18 cellular contexts compared by ENCODE assay signal in the genomic region with DNA sequence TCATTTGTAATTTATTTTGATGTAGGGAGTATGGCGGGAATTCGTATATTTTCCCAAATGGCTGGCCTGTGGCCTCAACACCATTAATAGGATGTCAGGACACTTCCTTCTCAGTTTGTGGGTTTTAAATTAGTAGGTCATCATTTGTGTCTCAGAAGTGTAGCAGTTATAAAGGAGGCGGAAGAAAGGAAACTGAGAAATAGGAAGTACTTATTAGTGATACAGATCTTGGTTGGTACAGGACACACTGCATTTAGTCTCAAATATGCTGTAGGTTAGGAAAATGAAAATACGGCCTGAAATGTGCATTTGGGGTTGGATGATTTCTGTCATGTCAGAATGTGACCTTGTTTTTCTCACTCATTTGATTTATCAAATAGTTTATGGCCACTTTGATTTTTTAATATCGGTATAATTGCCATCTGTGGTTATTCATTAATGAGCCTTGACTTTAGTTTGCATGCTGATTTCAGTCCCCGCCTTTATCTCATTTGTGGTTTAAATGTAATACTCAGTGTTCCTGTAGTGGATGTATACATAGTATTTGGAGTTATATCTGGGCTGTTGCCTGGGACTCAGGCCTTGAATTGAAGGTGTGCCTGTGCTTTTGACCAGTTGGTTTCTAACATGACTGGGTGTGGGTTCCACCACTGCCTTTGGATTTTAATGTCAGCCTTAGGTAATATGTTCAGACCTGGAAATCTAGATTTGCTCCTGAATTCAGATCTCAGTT. TPM values are rescaled to one million over a fixed set of nuclear protein-coding genes. Genes with fewer than 3 reads are reported as not detected.
DNase-seq lines count a peak whose midpoint lies in the region; ATAC-seq and TF ChIP-seq lines count a peak whose summit lies in the region.
"Had no signal": no experiment of that assay in that cellular context is flagged by ENCODE, and none has a peak within 500 bp of the region (broad histone marks: within the 10 kb centered on the region; RNA-seq: fewer than 3 reads in every experiment).

No MANE protein-coding gene starts in this region.

- intact Hi-C loops in PC-3 (cut with micrococcal nuclease) (loop anchor here (2.0 kb wide), 1 partner anchor 27 kb away; no protein-coding TSS in a partner anchor), left colon (cut with DNase I, micrococcal nuclease) (no loop called here)

- CTCF ChIA-PET in PC-3 (lab: Charles Lee), result no interaction called here
- CTCF ChIA-PET in activated CD8-positive, alpha-beta memory T cell treated with anti-CD3 and anti-CD28 coated beads, Interleukin-2, amount 10 ng/mL, durations not matched to agents 7 days and 5 days (lab: Charles Lee), result no interaction called here

- H3K4me3 ChIP-seq in GM12865 (ENCODE audit: low read depth, low read length), result no peak overlapping the region
- peak overlapping the region; percentile 2; the same call in 1 of the 2 replicates for H3K4me3 ChIP-seq in PC-3 (ENCODE audit: low read length)
- H3K4me3 ChIP-seq: colonic mucosa, lower lobe of right lung, skin epidermis had no signal

- no peaks in the 10 kb centered on the region for H3K9me3 ChIP-seq in PC-3 (ENCODE audit: low read length)
- H3K9me3 ChIP-seq: colonic mucosa, lower lobe of right lung, neutrophil had no signal

- H3K36me3 ChIP-seq in PC-3 (ENCODE audit: low read depth, low read length), result peaks cover 34% of the 10 kb centered on the region

- TF ChIP-seq CTCF in GM12865 (IDR thresholded peaks at IDR 0.05; ENCODE audit: insufficient read depth, low read depth, low read length, missing control alignments), result no peak
- TF ChIP-seq CTCF in PC-3 (conservative IDR thresholded peaks at IDR 0.05; ENCODE audit: low read depth, low read length), result no peak

- ATAC-seq in GM21723 (IDR thresholded peaks at IDR 0.05; ENCODE audit: unreplicated experiment), result peak; percentile 45
- peak; percentile 21 for ATAC-seq in PC-3
- ATAC-seq in left colon, result peak; percentile 28
- no peak for ATAC-seq in activated CD8-positive, alpha-beta memory T cell treated with anti-CD3 and anti-CD28 coated beads, Interleukin-2, amount 10 ng/mL, durations not matched to agents 7 days and 5 days
- no peak for ATAC-seq in GM21528 (IDR thresholded peaks at IDR 0.05; ENCODE audit: low FRiP score, unreplicated experiment)
- no peak for ATAC-seq in HG02970 (IDR thresholded peaks at IDR 0.05; ENCODE audit: low FRiP score, unreplicated experiment)
- ATAC-seq: lower lobe of right lung, WTC11 had no signal

- H2AFZ ChIP-seq in PC-3 (ENCODE audit: low read length), result no peak overlapping the region

- no peak overlapping the region for H3K9ac ChIP-seq in PC-3 (ENCODE audit: low read length)

- DNase-seq in GM12865 (ENCODE audit: low read depth), result peak; percentile 17
- DNase-seq in PC-3, result peak; percentile 4
- no peak for DNase-seq in left colon
- DNase-seq in activated CD8-positive, alpha-beta memory T cell treated with anti-CD3 and anti-CD28 coated beads, Interleukin-2, amount 10 ng/mL, durations not matched to agents 7 days and 5 days, result no peak
- DNase-seq in activated T-cell treated with anti-CD3 and anti-CD28 coated beads, Interleukin-2, amount 50 U/mL, for 48 hours, result no peak
- DNase-seq: amygdala; CD8-positive, alpha-beta memory T cell; colonic mucosa; KBM-7; lower lobe of right lung; NCI-H2029 treated with DMSO at 0.1 percent for 48 hours; substantia nigra had no signal

- H3K27me3 ChIP-seq in PC-3 (ENCODE audit: low read length), result no peaks in the 10 kb centered on the region
- H3K27me3 ChIP-seq: colonic mucosa, neutrophil had no signal

- H3K4me2 ChIP-seq in PC-3 (ENCODE audit: low read length), result peak overlapping the region; percentile 66

- no peaks in the 10 kb centered on the region for H3K27me3 Mint-ChIP-seq in activated CD8-positive, alpha-beta memory T cell treated with anti-CD3 and anti-CD28 coated beads, Interleukin-2, amount 10 ng/mL, durations not matched to agents 7 days and 5 days
- H3K27me3 Mint-ChIP-seq: CD8-positive, alpha-beta memory T cell had no signal

- POLR2A ChIA-PET in PC-3 (lab: Charles Lee; ENCODE audit: unreplicated experiment), result no interaction called here

- H3K9me3 Mint-ChIP-seq in activated CD8-positive, alpha-beta memory T cell treated with anti-CD3 and anti-CD28 coated beads, Interleukin-2, amount 10 ng/mL, durations not matched to agents 7 days and 5 days (ENCODE audit: low read depth), result no peaks in the 10 kb centered on the region
- H3K9me3 Mint-ChIP-seq: CD8-positive, alpha-beta memory T cell; WTC11 had no signal

- peaks cover 10% of the 10 kb centered on the region for H3K4me1 Mint-ChIP-seq in activated CD8-positive, alpha-beta memory T cell treated with anti-CD3 and anti-CD28 coated beads, Interleukin-2, amount 10 ng/mL, durations not matched to agents 7 days and 5 days
- H3K4me1 Mint-ChIP-seq: WTC11 had no signal

- peak overlapping the region; percentile 48 for H3K27ac ChIP-seq in PC-3 (ENCODE audit: low read length)
- H3K27ac ChIP-seq: colonic mucosa, lower lobe of right lung, neutrophil, skin epidermis had no signal

- BruUV-seq in PC-3 (replicated peaks; lab: Mats Ljungman, UMichigan), result no TSS peak

- H3K36me3 Mint-ChIP-seq in activated CD8-positive, alpha-beta memory T cell treated with anti-CD3 and anti-CD28 coated beads, Interleukin-2, amount 10 ng/mL, durations not matched to agents 7 days and 5 days, result peaks cover 72% of the 10 kb centered on the region

- H3K4me3 Mint-ChIP-seq in activated CD8-positive, alpha-beta memory T cell treated with anti-CD3 and anti-CD28 coated beads, Interleukin-2, amount 10 ng/mL, durations not matched to agents 7 days and 5 days, result no peak overlapping the region
- H3K4me3 Mint-ChIP-seq: CD8-positive, alpha-beta memory T cell; WTC11 had no signal

- H3K79me2 ChIP-seq in PC-3 (ENCODE audit: low read length), result no peaks in the 10 kb centered on the region; the same call in 1 of the 2 replicates

- H3K4me1 ChIP-seq in PC-3 (ENCODE audit: insufficient read depth, low read length), result peaks cover 18% of the 10 kb centered on the region

- H3K9me2 ChIP-seq in PC-3 (replicated peaks; ENCODE audit: low read length), result no peaks in the 10 kb centered on the region

- no peaks in the 10 kb centered on the region for H4K20me1 ChIP-seq in PC-3 (ENCODE audit: low read length)

- no peak overlapping the region for H3K27ac Mint-ChIP-seq in activated CD8-positive, alpha-beta memory T cell treated with anti-CD3 and anti-CD28 coated beads, Interleukin-2, amount 10 ng/mL, durations not matched to agents 7 days and 5 days
- H3K27ac Mint-ChIP-seq: WTC11 had no signal

- no peaks in the 10 kb centered on the region for H3F3A ChIP-seq in PC-3 (ENCODE audit: low read length, unreplicated experiment)

RNA-seq across cellular contexts. Expression of gene ZCCHC2, which starts 31.4 kb away (rescaled TPM):
- total RNA-seq in PC-3 (2014; rRNA removed), result 17.3 and 24.9 TPM in 2 replicates
- 10 to 100 TPM; 20.2 to 23.5 TPM for total RNA-seq in left colon
- total RNA-seq in activated CD8-positive, alpha-beta memory T cell treated with anti-CD3 and anti-CD28 coated beads, Interleukin-2, amount 10 ng/mL, durations not matched to agents 7 days and 5 days, result 10 to 100 TPM; 45.7 to 71.8 TPM

Comparison
In these comparisons a context has a peak if more than half of its experiments do, and no peak if none do; other contexts are left out.
1. DNase-seq: peak in GM12865 (single experiment) and PC-3 (single experiment); none in left colon (0 of 2), activated CD8-positive, alpha-beta memory T cell treated with anti-CD3 and anti-CD28 coated beads, Interleukin-2, amount 10 ng/mL, durations not matched to agents 7 days and 5 days (single experiment) and activated T-cell treated with anti-CD3 and anti-CD28 coated beads, Interleukin-2, amount 50 U/mL, for 48 hours (0 of 2).
2. ATAC-seq: peak in GM21723 (single experiment), PC-3 (single experiment) and left colon (single experiment); none in activated CD8-positive, alpha-beta memory T cell treated with anti-CD3 and anti-CD28 coated beads, Interleukin-2, amount 10 ng/mL, durations not matched to agents 7 days and 5 days (single experiment), GM21528 (single experiment) and HG02970 (single experiment).